Comparison of ENCODE assay signal across 12 cellular contexts in genomic region chrX:6778547-6779231, GRCh38.
DNase-seq lines count a peak whose midpoint lies in the region; TF ChIP-seq lines count a peak whose summit lies in the region.
"Had no signal": no experiment of that assay in that cellular context is flagged by ENCODE, and none has a peak within 500 bp of the region (broad histone marks: within the 10 kb centered on the region; RNA-seq: fewer than 3 reads in every experiment).

No MANE protein-coding gene starts in this region.

- H3K9me3 ChIP-seq in endodermal cell (ENCODE audit: control insufficient read depth, low read length) (no peaks in the 10 kb centered on the region), mesenchymal stem cell (ENCODE audit: control insufficient read depth, low read length) (peaks cover 17% of the 10 kb centered on the region), A673 (ENCODE audit: low read depth, low read length, poor library complexity, severe bottlenecking) (no peaks in the 10 kb centered on the region)

- 39 to 40% methylated on average over 3 to 18 of the region's 19 CpGs for WGBS in endodermal cell (ENCODE audit: insufficient coverage in 1 of 2, insufficient read length in 1 of 2), 2 experiments
- WGBS in mesenchymal stem cell: 32% methylated on average over 14 of the region's 19 CpGs

- no peak overlapping the region for H2BK12ac ChIP-seq in mesenchymal stem cell (ENCODE audit: low read length in 2 of 2)

- DNase-seq in NCI-H526 (lab: John Stamatoyannopoulos, UW) (peak; percentile 41 to 66), endodermal cell (peak; percentile 42), mesenchymal stem cell (no peak), retina (peak; percentile 51), NCI-H2029 treated with DMSO at 0.1 percent for 48 hours (lab: John Stamatoyannopoulos, UW) (no peak), A673 (ENCODE audit: low spot score) (no peak)
- no peak for DNase-seq in stimulated activated CD4-positive, alpha-beta T cell treated with anti-CD3 and anti-CD28 coated beads, Interleukin-4, amount 100 ng/mL, for 1 hour
- DNase-seq: activated CD4-positive, alpha-beta T cell treated with anti-CD3 and anti-CD28 coated beads, Interleukin-2, amount 50 U/mL, for 1 hour; NCI-H226 had no signal

- H3K4me1 Mint-ChIP-seq in endodermal cell: peaks cover 14% of the 10 kb centered on the region
- H3K4me1 Mint-ChIP-seq: CD14-positive monocyte had no signal

- BruUV-seq in A673 (replicated peaks; lab: Mats Ljungman, UMichigan): no TSS peak

- H3K4me3 Mint-ChIP-seq in endodermal cell: peak overlapping the region; percentile 6
- H3K4me3 Mint-ChIP-seq: CD14-positive monocyte; T-helper 2 cell treated with Interferon-gamma antibody and Interleukin-4, amounts not matched to agents 5 μg/mL and 100 μg/mL, for 36 hours had no signal

- POLR2A ChIA-PET in A673 (lab: Charles Lee; ENCODE audit: low non-redundant PET): no interaction called here

- H3K4ac ChIP-seq in mesenchymal stem cell (ENCODE audit: low read depth in 1 of 2, low read length in 2 of 2): no peak overlapping the region

- intact Hi-C loops in A673 (cut with micrococcal nuclease; ENCODE audit: unreplicated experiment): no loop called here

- no peak overlapping the region for H4K91ac ChIP-seq in mesenchymal stem cell (ENCODE audit: low read length)

- no peaks in the 10 kb centered on the region for H3K36me3 Mint-ChIP-seq in endodermal cell (ENCODE audit: low read depth)
- H3K36me3 Mint-ChIP-seq: CD14-positive monocyte had no signal

- H3K18ac ChIP-seq in mesenchymal stem cell (ENCODE audit: low read depth in 1 of 2, low read length in 2 of 2): no peak overlapping the region

- H3K27me3 Mint-ChIP-seq in endodermal cell (ENCODE audit: insufficient read depth): peaks cover 5% of the 10 kb centered on the region

- H4K8ac ChIP-seq in mesenchymal stem cell (ENCODE audit: low read length): no peak overlapping the region

- H3K4me3 ChIP-seq in endodermal cell (ENCODE audit: low read length) (no peak overlapping the region), mesenchymal stem cell (ENCODE audit: insufficient read depth in 1 of 2, low read depth in 1 of 2, low read length in 2 of 2) (no peak overlapping the region), A673 (ENCODE audit: low read depth, low read length, poor library complexity, severe bottlenecking) (no peak overlapping the region)
- H3K4me3 ChIP-seq: skin epidermis had no signal

- no peaks in the 10 kb centered on the region for H3K4me1 ChIP-seq in endodermal cell (ENCODE audit: control insufficient read depth, insufficient read depth, low read length)
- no peaks in the 10 kb centered on the region for H3K4me1 ChIP-seq in mesenchymal stem cell (ENCODE audit: control insufficient read depth, insufficient read depth, low read depth, low read length)
- H3K4me1 ChIP-seq in A673 (ENCODE audit: insufficient read depth, low read length, poor library complexity, severe bottlenecking): no peaks in the 10 kb centered on the region

- H2BK15ac ChIP-seq in mesenchymal stem cell (ENCODE audit: low read depth, poor library complexity, severe bottlenecking): no peak overlapping the region

- H2BK120ac ChIP-seq in mesenchymal stem cell (ENCODE audit: low read depth, low read length): no peak overlapping the region

- H3K9ac ChIP-seq in endodermal cell (ENCODE audit: extremely low read depth, low read length, poor library complexity, severe bottlenecking) (no peak overlapping the region), mesenchymal stem cell (ENCODE audit: low read length) (no peak overlapping the region)

- TF ChIP-seq CTCF in endodermal cell (conservative IDR thresholded peaks at IDR 0.05) (no peak), A673 (conservative IDR thresholded peaks at IDR 0.05; ENCODE audit: low read depth, low read length) (no peak)

- no peaks in the 10 kb centered on the region for H3K79me1 ChIP-seq in mesenchymal stem cell (replicated peaks; ENCODE audit: low read length, poor library complexity, severe bottlenecking)

- H3K27me3 ChIP-seq in endodermal cell (ENCODE audit: control insufficient read depth, insufficient read depth, low read length, poor library complexity, severe bottlenecking) (no peaks in the 10 kb centered on the region), mesenchymal stem cell (ENCODE audit: control insufficient read depth in 1 of 2, insufficient read depth in 1 of 2, low read length in 2 of 2) (no peaks in the 10 kb centered on the region), A673 (replicated peaks; ENCODE audit: insufficient read depth, low read depth, low read length, poor library complexity) (no peaks in the 10 kb centered on the region)

- H3K9me3 Mint-ChIP-seq in endodermal cell: no peaks in the 10 kb centered on the region
- H3K9me3 Mint-ChIP-seq: T-helper 2 cell treated with Interferon-gamma antibody and Interleukin-4, amounts not matched to agents 5 μg/mL and 100 μg/mL, for 36 hours had no signal

- H3K27ac Mint-ChIP-seq in endodermal cell: no peak overlapping the region
- H3K27ac Mint-ChIP-seq: CD14-positive monocyte; T-helper 2 cell treated with Interferon-gamma antibody and Interleukin-4, amounts not matched to agents 5 μg/mL and 100 μg/mL, for 36 hours had no signal

- H3K14ac ChIP-seq in mesenchymal stem cell (ENCODE audit: low read length in 2 of 2): no peak overlapping the region

- no peak overlapping the region for H2AK5ac ChIP-seq in mesenchymal stem cell (ENCODE audit: low read length, severe bottlenecking)

- CTCF ChIA-PET in A673 (lab: Charles Lee): no interaction called here

- no peak overlapping the region for H2BK5ac ChIP-seq in mesenchymal stem cell (ENCODE audit: low read depth, low read length, poor library complexity, severe bottlenecking)

- H3K36me3 ChIP-seq in endodermal cell (ENCODE audit: control insufficient read depth, insufficient read depth, low read length) (no peaks in the 10 kb centered on the region), mesenchymal stem cell (ENCODE audit: control insufficient read depth in 1 of 2, insufficient read depth in 2 of 2, low read depth in 1 of 2, low read length in 2 of 2) (no peaks in the 10 kb centered on the region), A673 (ENCODE audit: insufficient read depth, low read length, poor library complexity, severe bottlenecking) (no peaks in the 10 kb centered on the region)

- H3K4me2 ChIP-seq in mesenchymal stem cell (ENCODE audit: low read length, poor library complexity, severe bottlenecking): peak overlapping the region; percentile 43

- H3K23ac ChIP-seq in mesenchymal stem cell (ENCODE audit: low read length in 2 of 2): no peak overlapping the region

- H3K27ac ChIP-seq in endodermal cell (ENCODE audit: low read depth, low read length): peak overlapping the region; percentile 80
- H3K27ac ChIP-seq in mesenchymal stem cell (ENCODE audit: low read length, poor library complexity, severe bottlenecking): no peak overlapping the region
- no peak overlapping the region for H3K27ac ChIP-seq in A673 (ENCODE audit: low read depth, low read length, poor library complexity, severe bottlenecking)
- H3K27ac ChIP-seq: skin epidermis had no signal

- H2AFZ ChIP-seq in mesenchymal stem cell (ENCODE audit: low read depth, low read length): no peak overlapping the region

Comparison
In these comparisons a context has a peak if more than half of its experiments do, and no peak if none do; other contexts are left out.
1. DNase-seq: peak in NCI-H526 (2 of 2), endodermal cell (single experiment) and retina (single experiment); none in mesenchymal stem cell (single experiment), NCI-H2029 treated with DMSO at 0.1 percent for 48 hours (single experiment), stimulated activated CD4-positive, alpha-beta T cell treated with anti-CD3 and anti-CD28 coated beads, Interleukin-4, amount 100 ng/mL, for 1 hour (single experiment) and A673 (single experiment).